1 cellular context compared by ENCODE assay signal in genomic region chr1:26189331-26189730, GRCh38.
TF ChIP-seq lines count a peak whose summit lies in the region.

No MANE protein-coding gene starts in this region.

TF ChIP-seq in K562, 482 proteins besides CTCF, POLR2A, EP300 and RAD21:
- no peak for TF ChIP-seq CTBP1 (IDR thresholded peaks at IDR 0.05; ENCODE audit: borderline replicate concordance)
- TF ChIP-seq HMGXB4 (CRISPR knock-in tag; IDR thresholded peaks at IDR 0.05) = no peak
- TF ChIP-seq ID3 (CRISPR knock-in tag; IDR thresholded peaks at IDR 0.05) = no peak
- TF ChIP-seq ID3 (tag; IDR thresholded peaks at IDR 0.05) = 0 out of 2 replicates have a peak, but pooled peaks have one; percentile 20
- TF ChIP-seq GABPA (tag; conservative IDR thresholded peaks at IDR 0.05; ENCODE audit: low read depth) = no peak
- TF ChIP-seq NR2C2 (CRISPR knock-in tag; IDR thresholded peaks at IDR 0.05) = peak; percentile 96
- peak; percentile 96 for TF ChIP-seq NR2C2 (tag; IDR thresholded peaks at IDR 0.05)
- TF ChIP-seq BHLHE40 (IDR thresholded peaks at IDR 0.05; ENCODE audit: low read length) = no peak
- no peak for TF ChIP-seq NEUROD1 (IDR thresholded peaks at IDR 0.05; ENCODE audit: borderline replicate concordance, low read depth, low read length, partially characterized antibody)
- no peak for TF ChIP-seq PML (IDR thresholded peaks at IDR 0.05; ENCODE audit: low read length)
- peak; percentile 97 for TF ChIP-seq NR2C1 (IDR thresholded peaks at IDR 0.05)
- TF ChIP-seq NR2C1 (tag; IDR thresholded peaks at IDR 0.05) = peak; percentile 98
- no peak for TF ChIP-seq SRSF9 (IDR thresholded peaks at IDR 0.05; ENCODE audit: borderline replicate concordance, low read depth, low read length)
- TF ChIP-seq HINFP (tag; conservative IDR thresholded peaks at IDR 0.05; ENCODE audit: low read depth) = no peak
- no peak for TF ChIP-seq ZNF12 (CRISPR knock-in tag; IDR thresholded peaks at IDR 0.05)
- 0 out of 2 replicates have a peak, but pooled peaks have one; percentile 11 for TF ChIP-seq NFIC (IDR thresholded peaks at IDR 0.05)
- TF ChIP-seq ZNF175 (CRISPR knock-in tag; IDR thresholded peaks at IDR 0.05; ENCODE audit: low read depth) = no peak
- TF ChIP-seq ZBTB40 (IDR thresholded peaks at IDR 0.05) = no peak
- TF ChIP-seq ZBTB40 (CRISPR knock-in tag; IDR thresholded peaks at IDR 0.05) = 0 out of 2 replicates have a peak, but pooled peaks have one; percentile 11
- no peak for TF ChIP-seq ZNF280A (IDR thresholded peaks at IDR 0.05; ENCODE audit: low read depth, partially characterized antibody)
- no peak for TF ChIP-seq HNRNPK (IDR thresholded peaks at IDR 0.05; ENCODE audit: low read depth, low read length, poor library complexity, severe bottlenecking)
- no peak for TF ChIP-seq EZH2 (IDR thresholded peaks at IDR 0.05; ENCODE audit: borderline replicate concordance, low read depth, low read length)
- TF ChIP-seq PRPF4 (IDR thresholded peaks at IDR 0.05; ENCODE audit: insufficient read depth, low read depth, low read length, poor library complexity, severe bottlenecking) = no peak
